15 cellular contexts compared by ENCODE assay signal in the genomic region with DNA sequence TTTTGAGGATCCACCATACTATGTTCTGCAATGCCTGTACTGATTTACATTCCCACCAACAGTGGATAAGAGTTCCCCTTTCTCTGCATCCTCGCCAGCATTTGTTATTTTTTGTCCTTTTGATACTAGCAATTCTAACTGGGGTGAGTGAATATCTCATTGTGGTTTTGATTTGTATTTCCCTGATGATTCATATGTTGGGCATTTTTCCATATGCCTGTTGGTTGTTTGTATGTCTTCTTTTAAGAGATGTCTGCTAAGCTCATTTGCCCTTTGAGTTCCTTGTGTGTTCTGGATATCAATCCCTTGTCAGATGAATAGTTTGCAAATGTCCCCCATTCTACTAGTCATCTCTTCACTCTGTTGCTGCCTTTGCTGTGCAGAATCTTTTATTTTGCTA. TPM values are rescaled to one million over a fixed set of nuclear protein-coding genes. Genes with fewer than 3 reads are reported as not detected.
DNase-seq lines count a peak whose midpoint lies in the region; ATAC-seq and TF ChIP-seq lines count a peak whose summit lies in the region.
"Had no signal": no experiment of that assay in that cellular context is flagged by ENCODE, and none has a peak within 500 bp of the region (broad histone marks: within the 10 kb centered on the region; RNA-seq: fewer than 3 reads in every experiment).

No MANE protein-coding gene starts in this region.

- no peak for TF ChIP-seq CTCF in LNCaP clone FGC (IDR thresholded peaks at IDR 0.05; ENCODE audit: control insufficient read depth, extremely low read depth, insufficient read depth)
- no peak for TF ChIP-seq CTCF in astrocyte of the spinal cord (IDR thresholded peaks at IDR 0.05; ENCODE audit: low read depth, low read length)
- no peak for TF ChIP-seq CTCF in CD4-positive, alpha-beta T cell (IDR thresholded peaks at IDR 0.05)

- in situ Hi-C loops in astrocyte of the spinal cord (cut with HindIII; ENCODE audit: low sequenced_read_pairs) = no loop called here

- no peaks in the 10 kb centered on the region for H3K27me3 ChIP-seq in CD4-positive, alpha-beta T cell (ENCODE audit: control insufficient read depth, insufficient read depth, low read length)
- H3K27me3 ChIP-seq: BLaER1, heart right ventricle, sigmoid colon, stomach had no signal

- H3K36me3 Mint-ChIP-seq in activated naive CD4-positive, alpha-beta T cell treated with anti-CD3 and anti-CD28 coated beads for 36 hours (ENCODE audit: low read depth) = peaks cover 40% of the 10 kb centered on the region
- H3K36me3 Mint-ChIP-seq in CD4-positive, alpha-beta T cell (ENCODE audit: low read depth) = peaks cover 61% of the 10 kb centered on the region

- peaks cover 21% of the 10 kb centered on the region for H3K9me3 ChIP-seq in CD4-positive, alpha-beta T cell (ENCODE audit: control insufficient read depth, low read length)
- H3K9me3 ChIP-seq: sigmoid colon had no signal

- DNase-seq in COLO829 (ENCODE audit: low spot score) (peak; percentile 43), LNCaP clone FGC (ENCODE audit: low read depth) (peak; percentile 22), astrocyte of the spinal cord (ENCODE audit: low read depth, low spot score) (peak; percentile 75), iris pigment epithelial cell (ENCODE audit: low read depth) (peak; percentile 91)
- DNase-seq in activated naive CD4-positive, alpha-beta T cell treated with anti-CD3 and anti-CD28 coated beads for 36 hours = no peak
- DNase-seq in CD4-positive, alpha-beta T cell = no peak
- DNase-seq: activated naive CD8-positive, alpha-beta T cell treated with anti-CD3 and anti-CD28 coated beads for 36 hours; heart right ventricle; NCI-H82; sigmoid colon; stomach had no signal

- peaks cover 31% of the 10 kb centered on the region for H3K4me1 Mint-ChIP-seq in activated naive CD4-positive, alpha-beta T cell treated with anti-CD3 and anti-CD28 coated beads for 36 hours (ENCODE audit: low read depth)
- peaks cover 36% of the 10 kb centered on the region for H3K4me1 Mint-ChIP-seq in CD4-positive, alpha-beta T cell (ENCODE audit: low read depth)

- H3K27ac ChIP-seq in CD4-positive, alpha-beta T cell (ENCODE audit: low read depth, low read length) = no peak overlapping the region
- H3K27ac ChIP-seq: BLaER1, heart right ventricle, sigmoid colon, stomach, VCaP had no signal

- no peak overlapping the region for H3K4me3 Mint-ChIP-seq in activated naive CD4-positive, alpha-beta T cell treated with anti-CD3 and anti-CD28 coated beads for 36 hours
- H3K4me3 Mint-ChIP-seq in CD4-positive, alpha-beta T cell = no peak overlapping the region
- H3K4me3 Mint-ChIP-seq: activated naive CD8-positive, alpha-beta T cell treated with anti-CD3 and anti-CD28 coated beads for 36 hours had no signal

- no peak overlapping the region for H3K27ac Mint-ChIP-seq in activated naive CD4-positive, alpha-beta T cell treated with anti-CD3 and anti-CD28 coated beads for 36 hours
- no peak overlapping the region for H3K27ac Mint-ChIP-seq in CD4-positive, alpha-beta T cell
- H3K27ac Mint-ChIP-seq: activated naive CD8-positive, alpha-beta T cell treated with anti-CD3 and anti-CD28 coated beads for 36 hours had no signal

- H3K27me3 Mint-ChIP-seq in activated naive CD4-positive, alpha-beta T cell treated with anti-CD3 and anti-CD28 coated beads for 36 hours (ENCODE audit: low read depth) = no peaks in the 10 kb centered on the region
- no peaks in the 10 kb centered on the region for H3K27me3 Mint-ChIP-seq in CD4-positive, alpha-beta T cell
- H3K27me3 Mint-ChIP-seq: activated naive CD8-positive, alpha-beta T cell treated with anti-CD3 and anti-CD28 coated beads for 36 hours had no signal

- POLR2A ChIA-PET in CD4-positive, alpha-beta T cell (lab: Charles Lee) = no interaction called here

- H3K9me3 Mint-ChIP-seq in activated naive CD4-positive, alpha-beta T cell treated with anti-CD3 and anti-CD28 coated beads for 36 hours = peaks cover 23% of the 10 kb centered on the region
- H3K9me3 Mint-ChIP-seq in CD4-positive, alpha-beta T cell = peaks cover 10% of the 10 kb centered on the region

- no peak for ATAC-seq in HG03159 (IDR thresholded peaks at IDR 0.05; ENCODE audit: unreplicated experiment)
- no peak for ATAC-seq in CD4-positive, alpha-beta T cell (ENCODE audit: poor library complexity)
- no peak for ATAC-seq in HG02798 (IDR thresholded peaks at IDR 0.05; ENCODE audit: poor library complexity, unreplicated experiment)
- ATAC-seq: heart right ventricle had no signal

- no peak overlapping the region for H3K4me3 ChIP-seq in LNCaP clone FGC (ENCODE audit: low read depth, low read length)
- H3K4me3 ChIP-seq in astrocyte of the spinal cord (ENCODE audit: low read depth, low read length) = no peak overlapping the region
- H3K4me3 ChIP-seq: BLaER1, heart right ventricle, sigmoid colon, stomach had no signal

- CTCF ChIA-PET in activated naive CD4-positive, alpha-beta T cell treated with anti-CD3 and anti-CD28 coated beads for 36 hours (lab: Charles Lee) = interaction anchor here (0.7 to 1.9 kb wide), 2 partner anchors 60 to 339 kb away, joined by 5 to 6 read pairs; partner anchors contain the start of gene LEMD3
- CTCF ChIA-PET in CD4-positive, alpha-beta T cell (lab: Charles Lee) = no interaction called here

- intact Hi-C loops in activated naive CD4-positive, alpha-beta T cell treated with anti-CD3 and anti-CD28 coated beads for 36 hours (cut with micrococcal nuclease) = no loop called here
- intact Hi-C loops in CD4-positive, alpha-beta T cell (cut with DNase I, micrococcal nuclease) = no loop called here

RNA-seq across cellular contexts. Expression of gene MSRB3, which starts 49.0 kb away (rescaled TPM):
- total RNA-seq in activated naive CD4-positive, alpha-beta T cell treated with anti-CD3 and anti-CD28 coated beads for 36 hours = not detected
- under 1 TPM in 1 of 2 experiments, not detected in 1; 0.17 TPM for total RNA-seq in CD4-positive, alpha-beta T cell
- total RNA-seq: activated naive CD8-positive, alpha-beta T cell treated with anti-CD3 and anti-CD28 coated beads for 36 hours had no signal

Comparison
In these comparisons a context has a peak if more than half of its experiments do, and no peak if none do; other contexts are left out.
1. DNase-seq: peak in COLO829 (single experiment), LNCaP clone FGC (single experiment), astrocyte of the spinal cord (single experiment) and iris pigment epithelial cell (single experiment); none in activated naive CD4-positive, alpha-beta T cell treated with anti-CD3 and anti-CD28 coated beads for 36 hours (single experiment) and CD4-positive, alpha-beta T cell (0 of 10).